8 cellular contexts compared by ENCODE assay signal in the genomic region with DNA sequence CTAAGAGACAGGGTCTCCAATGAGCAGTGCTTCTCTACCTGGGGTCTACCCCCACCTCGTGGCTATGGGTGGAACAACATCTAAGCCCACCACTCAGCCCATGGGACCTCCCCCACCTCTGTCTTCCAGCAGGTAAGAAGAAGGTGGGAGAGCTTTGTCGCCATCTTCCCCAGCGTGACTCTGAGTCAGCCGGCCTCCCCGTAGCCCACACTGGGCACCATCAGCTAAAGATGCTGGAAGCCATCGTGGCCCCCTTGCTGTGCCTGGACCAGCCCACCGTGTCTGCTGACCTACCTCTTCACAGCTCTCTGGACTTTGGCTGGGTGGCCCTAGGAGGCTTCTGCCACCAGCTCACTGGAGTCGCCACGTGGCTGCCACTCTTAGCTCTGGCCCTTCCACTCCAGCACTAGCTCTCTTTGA. TPM values are rescaled to one million over a fixed set of nuclear protein-coding genes. Genes with fewer than 3 reads are reported as not detected.
DNase-seq lines count a peak whose midpoint lies in the region; ATAC-seq and TF ChIP-seq lines count a peak whose summit lies in the region.

No MANE protein-coding gene starts in this region.

- no peaks in the 10 kb centered on the region for H3K79me2 ChIP-seq in GM23248 (ENCODE audit: insufficient read depth)

- H3K36me3 ChIP-seq in Peyer's patch (no peaks in the 10 kb centered on the region), GM23248 (ENCODE audit: low read depth) (no peaks in the 10 kb centered on the region)

- DNase-seq in activated CD4-positive, CD25-positive, alpha-beta regulatory T cell treated with anti-CD3 and anti-CD28 coated beads, Interleukin-2, amount 50 U/mL, for 72 hours, result peak; percentile 41
- DNase-seq in Peyer's patch, result peak in 1 of 3 donors; percentile 53
- no peak for DNase-seq in fibroblast of pulmonary artery (ENCODE audit: low read depth)
- DNase-seq in stimulated activated CD8-positive, alpha-beta memory T cell treated with anti-CD3 and anti-CD28 coated beads, Interleukin-4, amount 100 ng/mL, for 48 hours, result peak; percentile 67
- DNase-seq in GM23248, result no peak
- no peak for DNase-seq in effector CD4-positive, alpha-beta T cell
- no peak for DNase-seq in putamen (ENCODE audit: low spot score)

- in situ Hi-C loops in GM23248 (cut with MboI), result loop anchor here (10.0 kb wide), 1 partner anchor 281 kb away; no protein-coding TSS in a partner anchor

- WGBS in GM23248 (ENCODE audit: low coverage in 1 of 2, low lambda C conversion rate in 2 of 2, missing lambda C conversion rate in 2 of 2), 2 experiments, result 47 to 57% methylated on average over 9 of the region's 9 CpGs

- TF ChIP-seq POLR2A in Peyer's patch (IDR thresholded peaks at IDR 0.05), result no peak

- no peak overlapping the region for H3K9ac ChIP-seq in GM23248

- H3K4me3 ChIP-seq in Peyer's patch (peak overlapping the region in 3 of 4 donors; percentile 21 to 63 (median 50)), fibroblast of pulmonary artery (replicated peaks; ENCODE audit: low read depth, low read length) (no peak overlapping the region), GM23248 (no peak overlapping the region)

- no peaks in the 10 kb centered on the region for H3K27me3 ChIP-seq in Peyer's patch
- H3K27me3 ChIP-seq in GM23248 (replicated peaks; ENCODE audit: insufficient read depth), result no peaks in the 10 kb centered on the region

- ATAC-seq in activated CD4-positive, CD25-positive, alpha-beta regulatory T cell treated with anti-CD3 and anti-CD28 coated beads, Interleukin-2, amount 50 U/mL, for 24 hours, result no peak

- peaks cover 11% of the 10 kb centered on the region for H3F3A ChIP-seq in GM23248 (ENCODE audit: insufficient read depth)

- no peaks in the 10 kb centered on the region for H3K9me3 ChIP-seq in Peyer's patch
- no peaks in the 10 kb centered on the region for H3K9me3 ChIP-seq in GM23248 (ENCODE audit: low read depth)

- H3K4me2 ChIP-seq in GM23248 (ENCODE audit: unreplicated experiment), result no peak overlapping the region

- TF ChIP-seq CTCF in Peyer's patch (IDR thresholded peaks at IDR 0.05) (peak in 4 of 6 experiments; percentile 23 to 69 (median 58)), fibroblast of pulmonary artery (IDR thresholded peaks at IDR 0.05; ENCODE audit: low read length, missing control alignments) (peak; percentile 83)

- H3K9me2 ChIP-seq in GM23248 (ENCODE audit: insufficient read depth), result no peaks in the 10 kb centered on the region

- H4K20me1 ChIP-seq in GM23248 (ENCODE audit: insufficient read depth), result no peaks in the 10 kb centered on the region

- H3K27ac ChIP-seq in Peyer's patch (peak overlapping the region in 3 of 4 donors; percentile 75 to 90 (median 80)), GM23248 (no peak overlapping the region)

- no peak overlapping the region for H2AFZ ChIP-seq in GM23248

- peaks cover 0 to 10% (median 4%) of the 10 kb centered on the region in 4 donors for H3K4me1 ChIP-seq in Peyer's patch
- peaks cover 15% of the 10 kb centered on the region for H3K4me1 ChIP-seq in GM23248 (ENCODE audit: insufficient read depth)

RNA-seq across cellular contexts. Expression of a gene that starts 1.0 kb away (rescaled TPM):
- total RNA-seq in Peyer's patch, result 100 to 1,000 TPM in 2 of 4 donors, 10 to 100 TPM in 2; 81.7 to 439 (median 153) TPM
- not detected in 2 replicates for total RNA-seq in GM23248 (2014; rRNA removed; shearing (Covaris generic))
- not detected in 2 replicates for polyA plus RNA-seq in GM23248 (2016; fragmentation: Nextera tagmentation; extraction: Ambion mirVana)

RNA-seq across cellular contexts. Expression of a gene that starts 17.9 kb away (rescaled TPM):
- total RNA-seq in Peyer's patch, result 10 to 100 TPM; 15.7 to 88.9 (median 77.2) TPM
- total RNA-seq in GM23248 (2014; rRNA removed; shearing (Covaris generic)), result 16.4 and 23.1 TPM in 2 replicates
- polyA plus RNA-seq in GM23248 (2016; fragmentation: Nextera tagmentation; extraction: Ambion mirVana), result 16.6 and 17.7 TPM in 2 replicates

RNA-seq across cellular contexts. Expression of a gene that starts 46.9 kb away (rescaled TPM):
- total RNA-seq in Peyer's patch, result 1 to 10 TPM in 2 of 4 donors, not detected in 2; 1.1 to 3.9 TPM
- total RNA-seq in GM23248 (2014; rRNA removed; shearing (Covaris generic)), result 2.8 and 3.3 TPM in 2 replicates
- polyA plus RNA-seq in GM23248 (2016; fragmentation: Nextera tagmentation; extraction: Ambion mirVana), result 0.75 and 1.9 TPM in 2 replicates

Comparison
In these comparisons a context has a peak if more than half of its experiments do, and no peak if none do; other contexts are left out.
1. DNase-seq: peak in activated CD4-positive, CD25-positive, alpha-beta regulatory T cell treated with anti-CD3 and anti-CD28 coated beads, Interleukin-2, amount 50 U/mL, for 72 hours (single experiment) and stimulated activated CD8-positive, alpha-beta memory T cell treated with anti-CD3 and anti-CD28 coated beads, Interleukin-4, amount 100 ng/mL, for 48 hours (single experiment); none in fibroblast of pulmonary artery (single experiment), GM23248 (single experiment), effector CD4-positive, alpha-beta T cell (single experiment) and putamen (single experiment).
2. H3K4me3 ChIP-seq: peak in Peyer's patch (3 of 4); none in fibroblast of pulmonary artery (single experiment) and GM23248 (single experiment).
3. RNA of a gene that starts 1.0 kb away (total RNA-seq): 81.7 to 439 TPM in Peyer's patch; not detected in GM23248; every median in the first group is over 10 times any median in the second.